ENCODE assay signal across 8 cellular contexts in genomic region chr20:31560900-31561598, GRCh38. TPM values are rescaled to one million over a fixed set of nuclear protein-coding genes. Genes with fewer than 3 reads are reported as not detected.
DNase-seq lines count a peak whose midpoint lies in the region; ATAC-seq and TF ChIP-seq lines count a peak whose summit lies in the region.

No MANE protein-coding gene starts in this region.

- POLR2A ChIA-PET in activated CD4-positive, alpha-beta T cell treated with anti-CD3 and anti-CD28 coated beads, Interleukin-2, amount 10 ng/mL, durations not matched to agents 7 days and 5 days (lab: Charles Lee): no interaction called here

- no peaks in the 10 kb centered on the region for H3K27me3 Mint-ChIP-seq in activated CD4-positive, alpha-beta T cell treated with anti-CD3 and anti-CD28 coated beads, Interleukin-2, amount 10 ng/mL, durations not matched to agents 7 days and 5 days
- no peaks in the 10 kb centered on the region for H3K27me3 Mint-ChIP-seq in stimulated activated naive CD8-positive, alpha-beta T cell treated with anti-CD3 and anti-CD28 coated beads, Interleukin-15, amount 100 ng/mL, for 72 hours

- H3K27me3 ChIP-seq in WERI-Rb-1 (ENCODE audit: insufficient read depth, low read depth, severe bottlenecking): no peaks in the 10 kb centered on the region
- no peaks in the 10 kb centered on the region for H3K27me3 ChIP-seq in hepatocyte
- H3K27me3 ChIP-seq in upper lobe of left lung: no peaks in the 10 kb centered on the region

- no peak overlapping the region for H3K4me3 Mint-ChIP-seq in activated CD4-positive, alpha-beta T cell treated with anti-CD3 and anti-CD28 coated beads, Interleukin-2, amount 10 ng/mL, durations not matched to agents 7 days and 5 days
- no peak overlapping the region for H3K4me3 Mint-ChIP-seq in stimulated activated naive CD8-positive, alpha-beta T cell treated with anti-CD3 and anti-CD28 coated beads, Interleukin-15, amount 100 ng/mL, for 72 hours

- no peaks in the 10 kb centered on the region for H3K9me2 ChIP-seq in hepatocyte (replicated peaks; ENCODE audit: insufficient read depth)

- H3K36me3 Mint-ChIP-seq in activated CD4-positive, alpha-beta T cell treated with anti-CD3 and anti-CD28 coated beads, Interleukin-2, amount 10 ng/mL, durations not matched to agents 7 days and 5 days (ENCODE audit: low read depth): peaks cover 45% of the 10 kb centered on the region

- H3K79me2 ChIP-seq in hepatocyte: no peaks in the 10 kb centered on the region

- no peak overlapping the region for H3K4me2 ChIP-seq in hepatocyte

- H3K4me1 ChIP-seq in hepatocyte (ENCODE audit: insufficient read depth) (peaks cover 4% of the 10 kb centered on the region), upper lobe of left lung (peaks cover 14 to 23% (median 19%) of the 10 kb centered on the region in 4 donors)

- peaks cover 62% of the 10 kb centered on the region for H3K36me3 ChIP-seq in WERI-Rb-1
- no peaks in the 10 kb centered on the region for H3K36me3 ChIP-seq in hepatocyte (replicated peaks; ENCODE audit: insufficient read depth, low read depth)
- peaks cover 12 to 74% (median 32%) of the 10 kb centered on the region in 4 donors for H3K36me3 ChIP-seq in upper lobe of left lung

- TF ChIP-seq EP300 in upper lobe of left lung (IDR thresholded peaks at IDR 0.05): no peak

- H2AFZ ChIP-seq in hepatocyte: no peak overlapping the region

- 82% methylated on average over 6 of the region's 6 CpGs for WGBS in hepatocyte (ENCODE audit: low lambda C conversion rate, missing lambda C conversion rate)
- 70 to 78% methylated on average over 6 of the region's 6 CpGs for WGBS in upper lobe of left lung, 2 donors

- no peak for TF ChIP-seq POLR2A in upper lobe of left lung (IDR thresholded peaks at IDR 0.05)

- CTCF ChIA-PET in activated CD4-positive, alpha-beta T cell treated with anti-CD3 and anti-CD28 coated beads, Interleukin-2, amount 10 ng/mL, durations not matched to agents 7 days and 5 days (lab: Charles Lee): interaction anchor here (0.5 to 18.6 kb wide), 12 partner anchors 7 to 107 kb away, joined by 3 to 282 read pairs (median 8); partner anchors contain the start of gene ID1

- H3K9me3 ChIP-seq in WERI-Rb-1 (ENCODE audit: severe bottlenecking): no peaks in the 10 kb centered on the region
- no peaks in the 10 kb centered on the region for H3K9me3 ChIP-seq in hepatocyte (ENCODE audit: low read depth)
- no peaks in the 10 kb centered on the region for H3K9me3 ChIP-seq in upper lobe of left lung

- no peak overlapping the region for H3K4me3 ChIP-seq in WERI-Rb-1 (ENCODE audit: low read depth, low read length)
- no peak overlapping the region for H3K4me3 ChIP-seq in hepatocyte
- H3K4me3 ChIP-seq in upper lobe of left lung: no peak overlapping the region

- no peaks in the 10 kb centered on the region for H4K20me1 ChIP-seq in hepatocyte (ENCODE audit: insufficient read depth, poor library complexity, severe bottlenecking)

- peak overlapping the region; percentile 32 for H3K27ac ChIP-seq in WERI-Rb-1
- peak overlapping the region; percentile 58 for H3K27ac ChIP-seq in hepatocyte
- H3K27ac ChIP-seq in upper lobe of left lung: peak overlapping the region; percentile 50 to 78 (median 67)

- H3K4me1 Mint-ChIP-seq in activated CD4-positive, alpha-beta T cell treated with anti-CD3 and anti-CD28 coated beads, Interleukin-2, amount 10 ng/mL, durations not matched to agents 7 days and 5 days: peaks cover 11% of the 10 kb centered on the region
- H3K4me1 Mint-ChIP-seq in stimulated activated naive CD8-positive, alpha-beta T cell treated with anti-CD3 and anti-CD28 coated beads, Interleukin-15, amount 100 ng/mL, for 72 hours: peaks cover 42% of the 10 kb centered on the region

- DNase-seq in activated CD4-positive, alpha-beta T cell treated with anti-CD3 and anti-CD28 coated beads, Interleukin-2, amount 10 ng/mL, durations not matched to agents 7 days and 5 days: no peak
- DNase-seq in activated CD4-positive, alpha-beta T cell treated with anti-CD3 and anti-CD28 coated beads, Interleukin-2, amount 50 U/mL, for 4 hours: no peak
- DNase-seq in WERI-Rb-1 (no peak), hepatocyte (ENCODE audit: low spot score) (peak; percentile 66), upper lobe of left lung (peak in 1 of 2 donors; percentile 49), NCI-H1417 treated with DMSO at 0.1 percent for 48 hours (lab: John Stamatoyannopoulos, UW) (no peak)
- no peak for DNase-seq in stimulated activated naive CD8-positive, alpha-beta T cell treated with anti-CD3 and anti-CD28 coated beads, Interleukin-15, amount 100 ng/mL, for 72 hours

- peak overlapping the region; percentile 78 for H3K27ac Mint-ChIP-seq in activated CD4-positive, alpha-beta T cell treated with anti-CD3 and anti-CD28 coated beads, Interleukin-2, amount 10 ng/mL, durations not matched to agents 7 days and 5 days
- peak overlapping the region in 1 of 2 donors; percentile 42 for H3K27ac Mint-ChIP-seq in stimulated activated naive CD8-positive, alpha-beta T cell treated with anti-CD3 and anti-CD28 coated beads, Interleukin-15, amount 100 ng/mL, for 72 hours

- no peaks in the 10 kb centered on the region for H3K9me3 Mint-ChIP-seq in activated CD4-positive, alpha-beta T cell treated with anti-CD3 and anti-CD28 coated beads, Interleukin-2, amount 10 ng/mL, durations not matched to agents 7 days and 5 days
- H3K9me3 Mint-ChIP-seq in stimulated activated naive CD8-positive, alpha-beta T cell treated with anti-CD3 and anti-CD28 coated beads, Interleukin-15, amount 100 ng/mL, for 72 hours: no peaks in the 10 kb centered on the region

- TF ChIP-seq CTCF in WERI-Rb-1 (IDR thresholded peaks at IDR 0.05; ENCODE audit: low read depth, low read length) (no peak), hepatocyte (IDR thresholded peaks at IDR 0.05; ENCODE audit: poor library complexity) (no peak), upper lobe of left lung (IDR thresholded peaks at IDR 0.05) (no peak)

- ATAC-seq in upper lobe of left lung (ENCODE audit: low FRiP score in 2 of 2): peak in 1 of 2 donors; percentile 42
- ATAC-seq in HG03457 (IDR thresholded peaks at IDR 0.05; ENCODE audit: unreplicated experiment): no peak
- no peak for ATAC-seq in stimulated activated naive CD8-positive, alpha-beta T cell treated with anti-CD3 and anti-CD28 coated beads, Interleukin-15, amount 100 ng/mL, for 72 hours

RNA-seq across cellular contexts. Expression of gene ID1, which starts 44.0 kb away (rescaled TPM):
- total RNA-seq in activated CD4-positive, alpha-beta T cell treated with anti-CD3 and anti-CD28 coated beads, Interleukin-2, amount 10 ng/mL, durations not matched to agents 7 days and 5 days: 1 to 10 TPM in 1 of 2 experiments, under 1 TPM in 1; 0.85 to 1.4 TPM
- total RNA-seq in hepatocyte: 616 and 651 TPM in 2 replicates
- 310 and 388 TPM in 2 replicates for polyA plus RNA-seq in hepatocyte
- total RNA-seq in upper lobe of left lung: 100 to 1,000 TPM; 226 to 911 (median 570) TPM

RNA-seq across cellular contexts. Expression of gene HM13, which starts 46.8 kb away (rescaled TPM):
- total RNA-seq in activated CD4-positive, alpha-beta T cell treated with anti-CD3 and anti-CD28 coated beads, Interleukin-2, amount 10 ng/mL, durations not matched to agents 7 days and 5 days: 100 to 1,000 TPM; 137 to 146 TPM
- total RNA-seq in hepatocyte: 219 and 228 TPM in 2 replicates
- polyA plus RNA-seq in hepatocyte: 460 and 461 TPM in 2 replicates
- total RNA-seq in upper lobe of left lung: 100 to 1,000 TPM in 2 of 6 donors, 10 to 100 TPM in 4; 58.7 to 186 (median 81.6) TPM

Comparison
In these comparisons a context has a peak if more than half of its experiments do, and no peak if none do; other contexts are left out.
1. RNA of gene ID1, which starts 44.0 kb away (total RNA-seq): 226 to 911 TPM in upper lobe of left lung and 616 to 651 TPM in hepatocyte; 0.85 to 1.4 TPM in activated CD4-positive, alpha-beta T cell treated with anti-CD3 and anti-CD28 coated beads, Interleukin-2, amount 10 ng/mL, durations not matched to agents 7 days and 5 days; every median in the first group is over 10 times any median in the second.
2. Peak in every context shown above with its lines, with median percentiles within 50 percentile points of each other: H3K27ac ChIP-seq.